In genomic region chr6:85273870-85274269, GRCh38 we compare ENCODE assay signal across 20 cellular contexts.
DNase-seq lines count a peak whose midpoint lies in the region; TF ChIP-seq lines count a peak whose summit lies in the region.
"Had no signal": no experiment of that assay in that cellular context is flagged by ENCODE, and none has a peak within 500 bp of the region (broad histone marks: within the 10 kb centered on the region; RNA-seq: fewer than 3 reads in every experiment).

No MANE protein-coding gene starts in this region.

- no peak overlapping the region for H3K4me3 ChIP-seq in mammary epithelial cell (replicated peaks in 1 of 3; ENCODE audit: insufficient read depth in 1 of 3, low read depth in 2 of 3, low read length in 3 of 3)
- no peak overlapping the region for H3K4me3 ChIP-seq in foreskin fibroblast (ENCODE audit: low read depth in 1 of 2, low read length in 2 of 2)
- no peak overlapping the region for H3K4me3 ChIP-seq in adrenal gland
- H3K4me3 ChIP-seq in sigmoid colon = no peak overlapping the region
- H3K4me3 ChIP-seq: K562 had no signal

- BruUV-seq in mammary epithelial cell (replicated peaks; lab: Mats Ljungman, UMichigan) = no TSS peak

- TF ChIP-seq CTCF in mammary epithelial cell (conservative IDR thresholded peaks at IDR 0.05 in 1 of 2, IDR thresholded peaks at IDR 0.05 in 1 of 2; ENCODE audit: extremely low read depth in 1 of 2, insufficient read depth in 1 of 2, low read depth in 1 of 2, low read length in 2 of 2) (no peak), foreskin fibroblast (IDR thresholded peaks at IDR 0.05; ENCODE audit: low read depth, low read length) (no peak), adrenal gland (IDR thresholded peaks at IDR 0.05) (no peak), sigmoid colon (IDR thresholded peaks at IDR 0.05) (no peak)

- H3K27ac ChIP-seq in mammary epithelial cell (ENCODE audit: insufficient read depth, low read depth, low read length) = no peak overlapping the region
- H3K27ac ChIP-seq in adrenal gland = no peak overlapping the region
- H3K27ac ChIP-seq in sigmoid colon = no peak overlapping the region

- intact Hi-C loops in mammary epithelial cell (cut with micrococcal nuclease) (no loop called here), adrenal gland (cut with DNase I) (no loop called here), sigmoid colon (cut with DNase I) (no loop called here)

- dilution Hi-C loops in mammary epithelial cell (cut with HindIII; ENCODE audit: low sequenced_read_pairs) = no loop called here

- in situ Hi-C loops in mammary epithelial cell (cut with MboI; ENCODE audit: low sequenced_read_pairs in 2 of 2) = no loop called here

- no peak overlapping the region for H3K4me2 ChIP-seq in mammary epithelial cell (ENCODE audit: insufficient read depth, low read depth, low read length)

- no peak overlapping the region for H2AFZ ChIP-seq in mammary epithelial cell (ENCODE audit: low read depth, low read length)

- TF ChIP-seq EP300 in sigmoid colon (IDR thresholded peaks at IDR 0.05) = no peak

- H3K36me3 ChIP-seq in mammary epithelial cell (ENCODE audit: insufficient read depth, low read length) (no peaks in the 10 kb centered on the region), adrenal gland (replicated peaks in 1 of 2) (no peaks in the 10 kb centered on the region), sigmoid colon (no peaks in the 10 kb centered on the region)

- H3K4me1 ChIP-seq in mammary epithelial cell (ENCODE audit: insufficient read depth, low read length) = no peaks in the 10 kb centered on the region
- no peaks in the 10 kb centered on the region for H3K4me1 ChIP-seq in adrenal gland (replicated peaks in 1 of 2)
- H3K4me1 ChIP-seq in sigmoid colon = no peaks in the 10 kb centered on the region

- no peak for TF ChIP-seq POLR2A in adrenal gland (IDR thresholded peaks at IDR 0.05)
- TF ChIP-seq POLR2A in sigmoid colon (IDR thresholded peaks at IDR 0.05) = no peak

- H4K20me1 ChIP-seq in mammary epithelial cell (ENCODE audit: insufficient read depth, low read length) = no peaks in the 10 kb centered on the region

- CTCF ChIA-PET in mammary epithelial cell (lab: Charles Lee; ENCODE audit: low non-redundant PET) = no interaction called here

- H3K9ac ChIP-seq in mammary epithelial cell (ENCODE audit: insufficient read depth, low read length) = no peak overlapping the region

- DNase-seq in AG20443 (ENCODE audit: low spot score) (peak; percentile 28), LHCN-M2 (ENCODE audit: low read depth) (peak; percentile 50), mammary epithelial cell (peak; percentile 2), foreskin fibroblast (peak; percentile 39 to 78), adrenal gland (no peak), sigmoid colon (no peak), NCI-H2196 treated with DMSO at 0.1 percent for 48 hours (lab: John Stamatoyannopoulos, UW; ENCODE audit: unreplicated experiment) (no peak), NCI-H774 (lab: John Stamatoyannopoulos, UW) (no peak)
- DNase-seq: 8988T; AML-193; C1 segment of cervical spinal cord; CD8-positive, alpha-beta T cell; DMS153; GDM1; NCI-H1105; NCI-H2029 treated with DMSO at 0.1 percent for 48 hours; NCI-H524 treated with DMSO at 0.1 percent for 48 hours; OCI-M1; Right ventricle myocardium superior had no signal

- H3K27me3 ChIP-seq in mammary epithelial cell (ENCODE audit: insufficient read depth, low read length) = no peaks in the 10 kb centered on the region
- H3K27me3 ChIP-seq in adrenal gland = no peaks in the 10 kb centered on the region
- no peaks in the 10 kb centered on the region for H3K27me3 ChIP-seq in sigmoid colon

- H3K79me2 ChIP-seq in mammary epithelial cell (ENCODE audit: insufficient read depth, low read length) = no peaks in the 10 kb centered on the region

- H3K9me3 ChIP-seq in mammary epithelial cell (replicated peaks; ENCODE audit: insufficient read depth, low read length) = no peaks in the 10 kb centered on the region
- H3K9me3 ChIP-seq in adrenal gland (replicated peaks in 1 of 3) = no peaks in the 10 kb centered on the region
- no peaks in the 10 kb centered on the region for H3K9me3 ChIP-seq in sigmoid colon

Comparison
In these comparisons a context has a peak if more than half of its experiments do, and no peak if none do; other contexts are left out.
1. DNase-seq: peak in AG20443 (single experiment), LHCN-M2 (single experiment), mammary epithelial cell (single experiment) and foreskin fibroblast (2 of 2); none in adrenal gland (0 of 7), sigmoid colon (single experiment), NCI-H2196 treated with DMSO at 0.1 percent for 48 hours (single experiment) and NCI-H774 (single experiment).